1 cellular context compared by ENCODE assay signal in the genomic region with DNA sequence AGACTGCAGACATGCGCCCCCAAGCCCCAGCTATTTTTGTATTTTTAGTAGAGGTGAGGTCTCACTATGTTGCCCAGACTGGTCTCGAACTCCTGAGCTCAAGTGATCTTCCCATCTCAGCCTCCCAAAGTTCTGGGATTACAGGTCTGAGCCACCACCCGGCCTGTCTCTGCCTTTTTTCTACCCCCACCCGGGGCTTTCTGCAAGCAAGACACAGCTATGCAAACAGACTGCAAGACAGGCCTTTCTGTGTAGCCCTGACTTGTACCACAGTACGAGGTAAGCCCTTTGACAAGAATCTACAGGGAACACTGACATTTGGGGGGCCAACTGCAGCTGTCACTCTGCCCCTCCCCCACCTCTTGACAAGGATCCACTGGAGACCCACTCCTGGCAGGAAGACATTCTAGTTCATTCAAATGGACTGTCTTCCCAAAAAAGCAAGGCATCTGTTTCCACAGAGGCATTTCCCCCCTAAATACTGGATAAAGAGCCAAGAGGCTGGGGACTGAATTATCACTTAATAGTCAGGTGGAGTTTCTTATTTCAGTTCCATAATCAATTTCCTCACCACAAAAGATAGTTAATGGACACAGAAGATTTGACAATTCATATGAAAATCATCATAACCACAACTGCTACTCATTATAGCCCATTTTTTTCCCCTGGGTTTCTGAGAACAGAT.
TF ChIP-seq lines count a peak whose summit lies in the region.

No MANE protein-coding gene starts in this region.

TF ChIP-seq in GM12878, 131 proteins besides CTCF, POLR2A, EP300 and RAD21 (continued from another document and continues in another):
- TF ChIP-seq, protein P1, sequence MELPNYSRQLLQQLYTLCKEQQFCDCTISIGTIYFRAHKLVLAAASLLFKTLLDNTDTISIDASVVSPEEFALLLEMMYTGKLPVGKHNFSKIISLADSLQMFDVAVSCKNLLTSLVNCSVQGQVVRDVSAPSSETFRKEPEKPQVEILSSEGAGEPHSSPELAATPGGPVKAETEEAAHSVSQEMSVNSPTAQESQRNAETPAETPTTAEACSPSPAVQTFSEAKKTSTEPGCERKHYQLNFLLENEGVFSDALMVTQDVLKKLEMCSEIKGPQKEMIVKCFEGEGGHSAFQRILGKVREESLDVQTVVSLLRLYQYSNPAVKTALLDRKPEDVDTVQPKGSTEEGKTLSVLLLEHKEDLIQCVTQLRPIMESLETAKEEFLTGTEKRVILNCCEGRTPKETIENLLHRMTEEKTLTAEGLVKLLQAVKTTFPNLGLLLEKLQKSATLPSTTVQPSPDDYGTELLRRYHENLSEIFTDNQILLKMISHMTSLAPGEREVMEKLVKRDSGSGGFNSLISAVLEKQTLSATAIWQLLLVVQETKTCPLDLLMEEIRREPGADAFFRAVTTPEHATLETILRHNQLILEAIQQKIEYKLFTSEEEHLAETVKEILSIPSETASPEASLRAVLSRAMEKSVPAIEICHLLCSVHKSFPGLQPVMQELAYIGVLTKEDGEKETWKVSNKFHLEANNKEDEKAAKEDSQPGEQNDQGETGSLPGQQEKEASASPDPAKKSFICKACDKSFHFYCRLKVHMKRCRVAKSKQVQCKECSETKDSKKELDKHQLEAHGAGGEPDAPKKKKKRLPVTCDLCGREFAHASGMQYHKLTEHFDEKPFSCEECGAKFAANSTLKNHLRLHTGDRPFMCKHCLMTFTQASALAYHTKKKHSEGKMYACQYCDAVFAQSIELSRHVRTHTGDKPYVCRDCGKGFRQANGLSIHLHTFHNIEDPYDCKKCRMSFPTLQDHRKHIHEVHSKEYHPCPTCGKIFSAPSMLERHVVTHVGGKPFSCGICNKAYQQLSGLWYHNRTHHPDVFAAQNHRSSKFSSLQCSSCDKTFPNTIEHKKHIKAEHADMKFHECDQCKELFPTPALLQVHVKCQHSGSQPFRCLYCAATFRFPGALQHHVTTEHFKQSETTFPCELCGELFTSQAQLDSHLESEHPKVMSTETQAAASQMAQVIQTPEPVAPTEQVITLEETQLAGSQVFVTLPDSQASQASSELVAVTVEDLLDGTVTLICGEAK (IDR thresholded peaks at IDR 0.05; ENCODE audit: borderline replicate concordance), result no peak
- TF ChIP-seq, protein P2, sequence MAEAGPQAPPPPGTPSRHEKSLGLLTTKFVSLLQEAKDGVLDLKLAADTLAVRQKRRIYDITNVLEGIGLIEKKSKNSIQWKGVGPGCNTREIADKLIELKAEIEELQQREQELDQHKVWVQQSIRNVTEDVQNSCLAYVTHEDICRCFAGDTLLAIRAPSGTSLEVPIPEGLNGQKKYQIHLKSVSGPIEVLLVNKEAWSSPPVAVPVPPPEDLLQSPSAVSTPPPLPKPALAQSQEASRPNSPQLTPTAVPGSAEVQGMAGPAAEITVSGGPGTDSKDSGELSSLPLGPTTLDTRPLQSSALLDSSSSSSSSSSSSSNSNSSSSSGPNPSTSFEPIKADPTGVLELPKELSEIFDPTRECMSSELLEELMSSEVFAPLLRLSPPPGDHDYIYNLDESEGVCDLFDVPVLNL (IDR thresholded peaks at IDR 0.05; ENCODE audit: low read depth, low read length), result no peak
- TF ChIP-seq ZBED1 (IDR thresholded peaks at IDR 0.05; ENCODE audit: borderline replicate concordance), result no peak
- peak; percentile 54 for TF ChIP-seq EED (IDR thresholded peaks at IDR 0.05; ENCODE audit: low read depth)
- TF ChIP-seq ZNF622 (IDR thresholded peaks at IDR 0.05), result no peak
- no peak for TF ChIP-seq TARDBP (IDR thresholded peaks at IDR 0.05; ENCODE audit: borderline replicate concordance)
- no peak for TF ChIP-seq MYB (IDR thresholded peaks at IDR 0.05; ENCODE audit: borderline replicate concordance, low read depth, low read length)
- TF ChIP-seq GATAD2B (conservative IDR thresholded peaks at IDR 0.05; ENCODE audit: low read depth), result no peak
- no peak for TF ChIP-seq SMAD5 (IDR thresholded peaks at IDR 0.05; ENCODE audit: low read depth)
- TF ChIP-seq STAT3 (IDR thresholded peaks at IDR 0.05; ENCODE audit: low read depth, low read length), result no peak
- TF ChIP-seq CHD2 (IDR thresholded peaks at IDR 0.05; ENCODE audit: borderline replicate concordance, low read depth, low read length), result no peak
- TF ChIP-seq, protein P3, sequence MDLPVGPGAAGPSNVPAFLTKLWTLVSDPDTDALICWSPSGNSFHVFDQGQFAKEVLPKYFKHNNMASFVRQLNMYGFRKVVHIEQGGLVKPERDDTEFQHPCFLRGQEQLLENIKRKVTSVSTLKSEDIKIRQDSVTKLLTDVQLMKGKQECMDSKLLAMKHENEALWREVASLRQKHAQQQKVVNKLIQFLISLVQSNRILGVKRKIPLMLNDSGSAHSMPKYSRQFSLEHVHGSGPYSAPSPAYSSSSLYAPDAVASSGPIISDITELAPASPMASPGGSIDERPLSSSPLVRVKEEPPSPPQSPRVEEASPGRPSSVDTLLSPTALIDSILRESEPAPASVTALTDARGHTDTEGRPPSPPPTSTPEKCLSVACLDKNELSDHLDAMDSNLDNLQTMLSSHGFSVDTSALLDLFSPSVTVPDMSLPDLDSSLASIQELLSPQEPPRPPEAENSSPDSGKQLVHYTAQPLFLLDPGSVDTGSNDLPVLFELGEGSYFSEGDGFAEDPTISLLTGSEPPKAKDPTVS (IDR thresholded peaks at IDR 0.05; ENCODE audit: low read depth, low read length), result no peak
- TF ChIP-seq HCFC1 (IDR thresholded peaks at IDR 0.05; ENCODE audit: low read length), result no peak
- TF ChIP-seq NR2C2 (IDR thresholded peaks at IDR 0.05; ENCODE audit: borderline replicate concordance, control insufficient read depth, insufficient read length, low read depth), result no peak
- TF ChIP-seq PML (IDR thresholded peaks at IDR 0.05; ENCODE audit: low read length), result no peak
- TF ChIP-seq BRCA1 (IDR thresholded peaks at IDR 0.05; ENCODE audit: low read depth, low read length), result no peak
- no peak for TF ChIP-seq BMI1 (IDR thresholded peaks at IDR 0.05; ENCODE audit: borderline replicate concordance)
- no peak for TF ChIP-seq SREBF1 (IDR thresholded peaks at IDR 0.05; ENCODE audit: low read length)
- TF ChIP-seq, protein P4, sequence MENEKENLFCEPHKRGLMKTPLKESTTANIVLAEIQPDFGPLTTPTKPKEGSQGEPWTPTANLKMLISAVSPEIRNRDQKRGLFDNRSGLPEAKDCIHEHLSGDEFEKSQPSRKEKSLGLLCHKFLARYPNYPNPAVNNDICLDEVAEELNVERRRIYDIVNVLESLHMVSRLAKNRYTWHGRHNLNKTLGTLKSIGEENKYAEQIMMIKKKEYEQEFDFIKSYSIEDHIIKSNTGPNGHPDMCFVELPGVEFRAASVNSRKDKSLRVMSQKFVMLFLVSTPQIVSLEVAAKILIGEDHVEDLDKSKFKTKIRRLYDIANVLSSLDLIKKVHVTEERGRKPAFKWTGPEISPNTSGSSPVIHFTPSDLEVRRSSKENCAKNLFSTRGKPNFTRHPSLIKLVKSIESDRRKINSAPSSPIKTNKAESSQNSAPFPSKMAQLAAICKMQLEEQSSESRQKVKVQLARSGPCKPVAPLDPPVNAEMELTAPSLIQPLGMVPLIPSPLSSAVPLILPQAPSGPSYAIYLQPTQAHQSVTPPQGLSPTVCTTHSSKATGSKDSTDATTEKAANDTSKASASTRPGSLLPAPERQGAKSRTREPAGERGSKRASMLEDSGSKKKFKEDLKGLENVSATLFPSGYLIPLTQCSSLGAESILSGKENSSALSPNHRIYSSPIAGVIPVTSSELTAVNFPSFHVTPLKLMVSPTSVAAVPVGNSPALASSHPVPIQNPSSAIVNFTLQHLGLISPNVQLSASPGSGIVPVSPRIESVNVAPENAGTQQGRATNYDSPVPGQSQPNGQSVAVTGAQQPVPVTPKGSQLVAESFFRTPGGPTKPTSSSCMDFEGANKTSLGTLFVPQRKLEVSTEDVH (IDR thresholded peaks at IDR 0.05; ENCODE audit: low read depth, partially characterized antibody), result no peak
- no peak for TF ChIP-seq SMC3 (IDR thresholded peaks at IDR 0.05; ENCODE audit: borderline replicate concordance, low read length)
- TF ChIP-seq KDM1A (IDR thresholded peaks at IDR 0.05; ENCODE audit: borderline replicate concordance), result no peak
- peak; percentile 31; the same call in 1 of the 2 replicates for TF ChIP-seq JUNB (IDR thresholded peaks at IDR 0.05)
- TF ChIP-seq SIN3A (IDR thresholded peaks at IDR 0.05; ENCODE audit: low read depth, low read length), result no peak
- no peak for TF ChIP-seq SMAD1 (IDR thresholded peaks at IDR 0.05; ENCODE audit: low read depth, partially characterized antibody)
- TF ChIP-seq KLF5 (IDR thresholded peaks at IDR 0.05; ENCODE audit: partially characterized antibody), result no peak
- peak; percentile 30; the same call in 1 of the 2 replicates for TF ChIP-seq FOXM1 (IDR thresholded peaks at IDR 0.05; ENCODE audit: low read depth, low read length)
- no peak for TF ChIP-seq NFXL1 (IDR thresholded peaks at IDR 0.05; ENCODE audit: borderline replicate concordance)
- TF ChIP-seq CBFB (IDR thresholded peaks at IDR 0.05; ENCODE audit: low read depth), result peak; percentile 71; the same call in 1 of the 2 replicates
- TF ChIP-seq ZNF207 (IDR thresholded peaks at IDR 0.05; ENCODE audit: borderline replicate concordance), result no peak
- TF ChIP-seq HDGF (IDR thresholded peaks at IDR 0.05), result no peak
- TF ChIP-seq RBBP5 (conservative IDR thresholded peaks at IDR 0.05), result no peak
- TF ChIP-seq MEF2A (IDR thresholded peaks at IDR 0.05; ENCODE audit: insufficient read depth, low read depth, low read length), result 0 out of 2 replicates have a peak, but pooled peaks have one; percentile 36
- TF ChIP-seq, protein P5, sequence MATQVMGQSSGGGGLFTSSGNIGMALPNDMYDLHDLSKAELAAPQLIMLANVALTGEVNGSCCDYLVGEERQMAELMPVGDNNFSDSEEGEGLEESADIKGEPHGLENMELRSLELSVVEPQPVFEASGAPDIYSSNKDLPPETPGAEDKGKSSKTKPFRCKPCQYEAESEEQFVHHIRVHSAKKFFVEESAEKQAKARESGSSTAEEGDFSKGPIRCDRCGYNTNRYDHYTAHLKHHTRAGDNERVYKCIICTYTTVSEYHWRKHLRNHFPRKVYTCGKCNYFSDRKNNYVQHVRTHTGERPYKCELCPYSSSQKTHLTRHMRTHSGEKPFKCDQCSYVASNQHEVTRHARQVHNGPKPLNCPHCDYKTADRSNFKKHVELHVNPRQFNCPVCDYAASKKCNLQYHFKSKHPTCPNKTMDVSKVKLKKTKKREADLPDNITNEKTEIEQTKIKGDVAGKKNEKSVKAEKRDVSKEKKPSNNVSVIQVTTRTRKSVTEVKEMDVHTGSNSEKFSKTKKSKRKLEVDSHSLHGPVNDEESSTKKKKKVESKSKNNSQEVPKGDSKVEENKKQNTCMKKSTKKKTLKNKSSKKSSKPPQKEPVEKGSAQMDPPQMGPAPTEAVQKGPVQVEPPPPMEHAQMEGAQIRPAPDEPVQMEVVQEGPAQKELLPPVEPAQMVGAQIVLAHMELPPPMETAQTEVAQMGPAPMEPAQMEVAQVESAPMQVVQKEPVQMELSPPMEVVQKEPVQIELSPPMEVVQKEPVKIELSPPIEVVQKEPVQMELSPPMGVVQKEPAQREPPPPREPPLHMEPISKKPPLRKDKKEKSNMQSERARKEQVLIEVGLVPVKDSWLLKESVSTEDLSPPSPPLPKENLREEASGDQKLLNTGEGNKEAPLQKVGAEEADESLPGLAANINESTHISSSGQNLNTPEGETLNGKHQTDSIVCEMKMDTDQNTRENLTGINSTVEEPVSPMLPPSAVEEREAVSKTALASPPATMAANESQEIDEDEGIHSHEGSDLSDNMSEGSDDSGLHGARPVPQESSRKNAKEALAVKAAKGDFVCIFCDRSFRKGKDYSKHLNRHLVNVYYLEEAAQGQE (IDR thresholded peaks at IDR 0.05; ENCODE audit: low read depth, low read length), result no peak
- TF ChIP-seq CHD1 (IDR thresholded peaks at IDR 0.05; ENCODE audit: low read depth, low read length), result no peak
- no peak for TF ChIP-seq MYC (IDR thresholded peaks at IDR 0.05; ENCODE audit: insufficient read depth, insufficient read length, insufficient replicate concordance, low read length, severe bottlenecking)
- TF ChIP-seq SPI1 (IDR thresholded peaks at IDR 0.05; ENCODE audit: borderline replicate concordance, insufficient read depth, low read depth, low read length), result no peak
- no peak for TF ChIP-seq NRF1 (conservative IDR thresholded peaks at IDR 0.05; ENCODE audit: low read depth, low read length)
- TF ChIP-seq, protein P6, sequence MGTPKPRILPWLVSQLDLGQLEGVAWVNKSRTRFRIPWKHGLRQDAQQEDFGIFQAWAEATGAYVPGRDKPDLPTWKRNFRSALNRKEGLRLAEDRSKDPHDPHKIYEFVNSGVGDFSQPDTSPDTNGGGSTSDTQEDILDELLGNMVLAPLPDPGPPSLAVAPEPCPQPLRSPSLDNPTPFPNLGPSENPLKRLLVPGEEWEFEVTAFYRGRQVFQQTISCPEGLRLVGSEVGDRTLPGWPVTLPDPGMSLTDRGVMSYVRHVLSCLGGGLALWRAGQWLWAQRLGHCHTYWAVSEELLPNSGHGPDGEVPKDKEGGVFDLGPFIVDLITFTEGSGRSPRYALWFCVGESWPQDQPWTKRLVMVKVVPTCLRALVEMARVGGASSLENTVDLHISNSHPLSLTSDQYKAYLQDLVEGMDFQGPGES (IDR thresholded peaks at IDR 0.05), result no peak
- no peak for TF ChIP-seq RELA (IDR thresholded peaks at IDR 0.05; ENCODE audit: borderline replicate concordance, partially characterized antibody)
- TF ChIP-seq ATF7 (IDR thresholded peaks at IDR 0.05; ENCODE audit: low read depth), result no peak
- TF ChIP-seq, protein P7, sequence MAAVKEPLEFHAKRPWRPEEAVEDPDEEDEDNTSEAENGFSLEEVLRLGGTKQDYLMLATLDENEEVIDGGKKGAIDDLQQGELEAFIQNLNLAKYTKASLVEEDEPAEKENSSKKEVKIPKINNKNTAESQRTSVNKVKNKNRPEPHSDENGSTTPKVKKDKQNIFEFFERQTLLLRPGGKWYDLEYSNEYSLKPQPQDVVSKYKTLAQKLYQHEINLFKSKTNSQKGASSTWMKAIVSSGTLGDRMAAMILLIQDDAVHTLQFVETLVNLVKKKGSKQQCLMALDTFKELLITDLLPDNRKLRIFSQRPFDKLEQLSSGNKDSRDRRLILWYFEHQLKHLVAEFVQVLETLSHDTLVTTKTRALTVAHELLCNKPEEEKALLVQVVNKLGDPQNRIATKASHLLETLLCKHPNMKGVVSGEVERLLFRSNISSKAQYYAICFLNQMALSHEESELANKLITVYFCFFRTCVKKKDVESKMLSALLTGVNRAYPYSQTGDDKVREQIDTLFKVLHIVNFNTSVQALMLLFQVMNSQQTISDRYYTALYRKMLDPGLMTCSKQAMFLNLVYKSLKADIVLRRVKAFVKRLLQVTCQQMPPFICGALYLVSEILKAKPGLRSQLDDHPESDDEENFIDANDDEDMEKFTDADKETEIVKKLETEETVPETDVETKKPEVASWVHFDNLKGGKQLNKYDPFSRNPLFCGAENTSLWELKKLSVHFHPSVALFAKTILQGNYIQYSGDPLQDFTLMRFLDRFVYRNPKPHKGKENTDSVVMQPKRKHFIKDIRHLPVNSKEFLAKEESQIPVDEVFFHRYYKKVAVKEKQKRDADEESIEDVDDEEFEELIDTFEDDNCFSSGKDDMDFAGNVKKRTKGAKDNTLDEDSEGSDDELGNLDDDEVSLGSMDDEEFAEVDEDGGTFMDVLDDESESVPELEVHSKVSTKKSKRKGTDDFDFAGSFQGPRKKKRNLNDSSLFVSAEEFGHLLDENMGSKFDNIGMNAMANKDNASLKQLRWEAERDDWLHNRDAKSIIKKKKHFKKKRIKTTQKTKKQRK (IDR thresholded peaks at IDR 0.05; ENCODE audit: low read depth, low read length), result no peak
- TF ChIP-seq SUPT20H (IDR thresholded peaks at IDR 0.05; ENCODE audit: borderline replicate concordance, control insufficient read depth, low read depth, low read length), result no peak
- TF ChIP-seq MEF2B (IDR thresholded peaks at IDR 0.05; ENCODE audit: partially characterized antibody, poor library complexity, severe bottlenecking), result peak; percentile 64
- no peak for TF ChIP-seq CEBPB (IDR thresholded peaks at IDR 0.05; ENCODE audit: borderline replicate concordance in 1 of 2, low read depth in 2 of 2, low read length in 2 of 2)
- 0 out of 2 replicates have a peak, but pooled peaks have one; percentile 23 for TF ChIP-seq IRF4 (IDR thresholded peaks at IDR 0.05; ENCODE audit: low read depth, low read length)
- TF ChIP-seq WRNIP1 (IDR thresholded peaks at IDR 0.05; ENCODE audit: borderline replicate concordance, low read depth, low read length), result no peak
